ENCODE assay signal across 14 cellular contexts in genomic region chr19:41935781-41936415, GRCh38. TPM values are rescaled to one million over a fixed set of nuclear protein-coding genes. Genes with fewer than 3 reads are reported as not detected.
DNase-seq lines count a peak whose midpoint lies in the region; ATAC-seq and TF ChIP-seq lines count a peak whose summit lies in the region.
"Had no signal": no experiment of that assay in that cellular context is flagged by ENCODE, and none has a peak within 500 bp of the region (broad histone marks: within the 10 kb centered on the region; RNA-seq: fewer than 3 reads in every experiment).

No MANE protein-coding gene starts in this region.

- TF ChIP-seq POLR2A in GM18505 (IDR thresholded peaks at IDR 0.05; ENCODE audit: borderline replicate concordance, extremely low read depth, insufficient read depth, insufficient read length), result no peak

- no peak for TF ChIP-seq CTCF in RWPE2 (IDR thresholded peaks at IDR 0.05; ENCODE audit: poor library complexity, severe bottlenecking)
- no peak for TF ChIP-seq CTCF in foreskin fibroblast (IDR thresholded peaks at IDR 0.05; ENCODE audit: low read depth, low read length)

- no peaks in the 10 kb centered on the region for H3K36me3 ChIP-seq in RWPE2 (ENCODE audit: low read depth)
- no peaks in the 10 kb centered on the region for H3K36me3 ChIP-seq in naive thymus-derived CD4-positive, alpha-beta T cell (ENCODE audit: control insufficient read depth in 2 of 3, insufficient read depth in 3 of 3, low read length in 3 of 3)
- H3K36me3 ChIP-seq: adrenal gland, colonic mucosa, pancreas, upper lobe of left lung had no signal

- H3K9me3 Mint-ChIP-seq in naive thymus-derived CD4-positive, alpha-beta T cell, result no peaks in the 10 kb centered on the region

- peaks cover 32 to 53% (median 38%) of the 10 kb centered on the region in 7 donors for H3K4me1 Mint-ChIP-seq in naive thymus-derived CD4-positive, alpha-beta T cell

- no peaks in the 10 kb centered on the region for H3K36me3 Mint-ChIP-seq in naive thymus-derived CD4-positive, alpha-beta T cell

- H3K4me3 Mint-ChIP-seq in naive thymus-derived CD4-positive, alpha-beta T cell, result peak overlapping the region in 1 of 10 donors; percentile 2

- POLR2A ChIA-PET in naive thymus-derived CD4-positive, alpha-beta T cell (lab: Charles Lee), result no interaction called here

- CTCF ChIA-PET in naive thymus-derived CD4-positive, alpha-beta T cell (lab: Charles Lee), result no interaction called here

- peak; percentile 13; the same call in 2 of the 3 replicates for ATAC-seq in RWPE2 (ENCODE audit: low read depth)
- no peak for ATAC-seq in naive thymus-derived CD4-positive, alpha-beta T cell
- no peak for ATAC-seq in GM18505 (IDR thresholded peaks at IDR 0.05; ENCODE audit: unreplicated experiment)

- no peak overlapping the region for H3K4me3 ChIP-seq in RWPE2 (ENCODE audit: severe bottlenecking)
- H3K4me3 ChIP-seq in naive thymus-derived CD4-positive, alpha-beta T cell (ENCODE audit: low read length), result no peak overlapping the region
- H3K4me3 ChIP-seq in foreskin fibroblast (ENCODE audit: low read depth in 1 of 2, low read length in 2 of 2), result no peak overlapping the region
- H3K4me3 ChIP-seq: adrenal gland, colonic mucosa, pancreas, upper lobe of left lung had no signal

- peak overlapping the region in 6 of 9 donors; percentile 21 to 86 (median 74) for H3K27ac Mint-ChIP-seq in naive thymus-derived CD4-positive, alpha-beta T cell

- intact Hi-C loops in naive thymus-derived CD4-positive, alpha-beta T cell (cut with micrococcal nuclease), result loop anchor here (1.0 to 2.0 kb wide), 7 partner anchors 15 to 77 kb away; partner anchors contain the start of gene RPS19 (in 1 of the 2)

- no peaks in the 10 kb centered on the region for H3K9me3 ChIP-seq in RWPE2 (ENCODE audit: severe bottlenecking)
- no peaks in the 10 kb centered on the region for H3K9me3 ChIP-seq in naive thymus-derived CD4-positive, alpha-beta T cell (ENCODE audit: control insufficient read depth in 2 of 3, low read length in 3 of 3)
- H3K9me3 ChIP-seq: adrenal gland, colonic mucosa, pancreas, upper lobe of left lung had no signal

- H3K27me3 ChIP-seq in RWPE2 (ENCODE audit: insufficient read depth, poor library complexity, severe bottlenecking), result peaks cover 44% of the 10 kb centered on the region
- peaks cover 0 to 4% of the 10 kb centered on the region in 2 donors for H3K27me3 ChIP-seq in naive thymus-derived CD4-positive, alpha-beta T cell (ENCODE audit: control insufficient read depth in 2 of 2, insufficient read depth in 2 of 2, low read length in 2 of 2)
- H3K27me3 ChIP-seq: pancreas had no signal

- no peak overlapping the region for H3K27ac ChIP-seq in RWPE2 (ENCODE audit: poor library complexity, severe bottlenecking)
- no peak overlapping the region for H3K27ac ChIP-seq in naive thymus-derived CD4-positive, alpha-beta T cell (ENCODE audit: low read depth, low read length)
- H3K27ac ChIP-seq: 22Rv1, adrenal gland, colonic mucosa, pancreas, upper lobe of left lung had no signal

- H3K4me1 ChIP-seq in RWPE2 (ENCODE audit: insufficient read depth, poor library complexity, severe bottlenecking), result peaks cover 4% of the 10 kb centered on the region
- H3K4me1 ChIP-seq in naive thymus-derived CD4-positive, alpha-beta T cell (ENCODE audit: control insufficient read depth in 2 of 2, insufficient read depth in 2 of 2, low read length in 2 of 2), result peaks cover 18 to 23% of the 10 kb centered on the region in 2 donors
- H3K4me1 ChIP-seq: colonic mucosa, pancreas had no signal

- H3K27me3 Mint-ChIP-seq in naive thymus-derived CD4-positive, alpha-beta T cell, result peaks cover 0 to 24% (median 0%) of the 10 kb centered on the region in 5 donors

- peak; percentile 56 for DNase-seq in DMS 273 (lab: John Stamatoyannopoulos, UW; ENCODE audit: unreplicated experiment)
- no peak for DNase-seq in DMS 273 treated with DMSO at 0.1 percent for 48 hours (lab: John Stamatoyannopoulos, UW)
- DNase-seq in RWPE2 (ENCODE audit: low spot score), result no peak
- no peak for DNase-seq in naive thymus-derived CD4-positive, alpha-beta T cell
- DNase-seq in foreskin fibroblast, result no peak
- DNase-seq: adrenal gland, colonic mucosa, NCI-H187, pancreas, Right ventricle myocardium superior had no signal

RNA-seq across cellular contexts. Expression of gene ERFL, which starts 7.6 kb away (rescaled TPM):
- 10 to 100 TPM in 2 of 5 experiments, 1 to 10 TPM in 3; 3.0 to 15.0 (median 8.0) TPM for total RNA-seq in naive thymus-derived CD4-positive, alpha-beta T cell
- not detected for polyA plus RNA-seq in naive thymus-derived CD4-positive, alpha-beta T cell
- total RNA-seq: adrenal gland, LHCN-M2, Right ventricle myocardium superior had no signal

RNA-seq across cellular contexts. Expression of gene RABAC1, which starts 23.2 kb away (rescaled TPM):
- 10 to 100 TPM; 70.4 to 90.9 (median 78.1) TPM for total RNA-seq in naive thymus-derived CD4-positive, alpha-beta T cell
- polyA plus RNA-seq in naive thymus-derived CD4-positive, alpha-beta T cell, result 100 to 1,000 TPM; 171 to 187 TPM

RNA-seq across cellular contexts. Expression of gene ARHGEF1, which starts 52.9 kb away (rescaled TPM):
- total RNA-seq in naive thymus-derived CD4-positive, alpha-beta T cell, result 1,000 to 10,000 TPM in 4 of 5 experiments, 100 to 1,000 TPM in 1; 662 to 1,236 (median 1,141) TPM
- 100 to 1,000 TPM; 184 to 367 TPM for polyA plus RNA-seq in naive thymus-derived CD4-positive, alpha-beta T cell

RNA-seq across cellular contexts. Expression of gene ATP1A3, which starts 58.1 kb away (rescaled TPM):
- 1 to 10 TPM; 1.3 to 5.0 (median 2.9) TPM for total RNA-seq in naive thymus-derived CD4-positive, alpha-beta T cell
- 1 to 10 TPM in 1 of 2 donors, under 1 TPM in 1; 0.54 to 2.7 TPM for polyA plus RNA-seq in naive thymus-derived CD4-positive, alpha-beta T cell

RNA-seq across cellular contexts. Expression of gene CD79A, which starts 58.8 kb away (rescaled TPM):
- total RNA-seq in naive thymus-derived CD4-positive, alpha-beta T cell, result 10 to 100 TPM in 1 of 5 experiments, 1 to 10 TPM in 4; 2.6 to 27.9 (median 2.8) TPM
- polyA plus RNA-seq in naive thymus-derived CD4-positive, alpha-beta T cell, result 10 to 100 TPM in 1 of 2 donors, 1 to 10 TPM in 1; 9.6 to 16.8 TPM
- total RNA-seq: Right ventricle myocardium superior had no signal
